9 cellular contexts compared by ENCODE assay signal in the genomic region with DNA sequence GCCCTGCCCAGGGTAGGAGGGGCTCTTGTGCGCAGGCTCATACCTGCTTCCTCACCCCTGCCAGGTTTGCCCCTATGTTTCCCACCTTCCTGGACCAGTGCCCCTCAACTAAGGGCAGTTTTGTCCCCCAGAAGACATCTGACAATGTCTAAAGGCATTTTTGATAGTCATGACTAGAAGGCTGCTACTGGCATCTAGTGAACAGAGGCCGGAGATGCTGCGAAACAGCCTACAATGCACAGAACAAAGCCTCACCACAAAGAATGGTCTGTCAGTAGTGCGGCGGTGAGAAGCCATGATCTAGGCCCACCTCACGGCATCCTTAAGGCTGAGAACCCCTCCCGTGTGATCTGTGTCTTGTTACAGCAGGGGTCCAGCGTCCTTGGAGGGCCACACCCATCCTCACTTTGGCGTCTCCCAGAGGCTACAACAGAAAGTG.
DNase-seq lines count a peak whose midpoint lies in the region; TF ChIP-seq lines count a peak whose summit lies in the region.
"Had no signal": no experiment of that assay in that cellular context is flagged by ENCODE, and none has a peak within 500 bp of the region (broad histone marks: within the 10 kb centered on the region; RNA-seq: fewer than 3 reads in every experiment).

No MANE protein-coding gene starts in this region.

- H3K4me1 Mint-ChIP-seq in endodermal cell: peaks cover 13% of the 10 kb centered on the region

- H3K9me2 ChIP-seq in OCI-LY1 (ENCODE audit: low read depth, low read length): no peaks in the 10 kb centered on the region

- no peak overlapping the region for H3K4me3 Mint-ChIP-seq in endodermal cell
- H3K4me3 Mint-ChIP-seq: naive B cell had no signal

- peaks cover 4% of the 10 kb centered on the region for H3K27me3 Mint-ChIP-seq in endodermal cell (ENCODE audit: insufficient read depth)
- H3K27me3 Mint-ChIP-seq: naive B cell had no signal

- 88 to 100% methylated on average over 3 to 9 of the region's 9 CpGs for WGBS in endodermal cell (ENCODE audit: insufficient coverage in 1 of 2, insufficient read length in 1 of 2), 2 experiments

- peaks cover 36% of the 10 kb centered on the region for H3K4me1 ChIP-seq in OCI-LY1 (ENCODE audit: insufficient read depth, low read length, severe bottlenecking)
- H3K4me1 ChIP-seq in endodermal cell (ENCODE audit: control insufficient read depth, insufficient read depth, low read length): peaks cover 11% of the 10 kb centered on the region

- H3K9ac ChIP-seq in OCI-LY1 (ENCODE audit: low read length) (no peak overlapping the region), endodermal cell (ENCODE audit: extremely low read depth, low read length, poor library complexity, severe bottlenecking) (no peak overlapping the region)

- no peaks in the 10 kb centered on the region for H3K27me3 ChIP-seq in OCI-LY1 (ENCODE audit: insufficient read depth, low read length)
- no peaks in the 10 kb centered on the region for H3K27me3 ChIP-seq in endodermal cell (ENCODE audit: control insufficient read depth, insufficient read depth, low read length, poor library complexity, severe bottlenecking)

- H3K36me3 Mint-ChIP-seq in endodermal cell (ENCODE audit: low read depth): no peaks in the 10 kb centered on the region
- H3K36me3 Mint-ChIP-seq: naive B cell had no signal

- no peak overlapping the region for H3K27ac ChIP-seq in OCI-LY1 (ENCODE audit: low read depth, low read length, poor library complexity, severe bottlenecking)
- no peak overlapping the region for H3K27ac ChIP-seq in endodermal cell (ENCODE audit: low read depth, low read length)

- H2AFZ ChIP-seq in OCI-LY1 (ENCODE audit: low read length): no peak overlapping the region

- no peaks in the 10 kb centered on the region for H4K20me1 ChIP-seq in OCI-LY1 (ENCODE audit: insufficient read depth, low read length)

- H3K4me3 ChIP-seq in OCI-LY1 (ENCODE audit: low read depth, low read length, poor library complexity, severe bottlenecking) (no peak overlapping the region), endodermal cell (ENCODE audit: low read length) (no peak overlapping the region)

- no peak overlapping the region for H3K27ac Mint-ChIP-seq in endodermal cell
- H3K27ac Mint-ChIP-seq: naive B cell had no signal

- H3K9me3 ChIP-seq in OCI-LY1 (ENCODE audit: low read length) (no peaks in the 10 kb centered on the region), endodermal cell (ENCODE audit: control insufficient read depth, low read length) (no peaks in the 10 kb centered on the region)

- H3K36me3 ChIP-seq in OCI-LY1 (ENCODE audit: insufficient read depth, low read length): no peaks in the 10 kb centered on the region
- H3K36me3 ChIP-seq in endodermal cell (ENCODE audit: control insufficient read depth, insufficient read depth, low read length): no peaks in the 10 kb centered on the region

- H3F3A ChIP-seq in OCI-LY1 (ENCODE audit: insufficient read depth, low read length): no peaks in the 10 kb centered on the region

- H3K4me2 ChIP-seq in OCI-LY1 (ENCODE audit: low read length): no peak overlapping the region

- peak; percentile 72 for TF ChIP-seq CTCF in OCI-LY1 (IDR thresholded peaks at IDR 0.05; ENCODE audit: low read length)
- TF ChIP-seq CTCF in endodermal cell (conservative IDR thresholded peaks at IDR 0.05): peak; percentile 40

- intact Hi-C loops in posterior cingulate gyrus (cut with DNase I): loop anchor here (5.0 kb wide), 1 partner anchor 213 kb away; a partner anchor contains a TSS

- peaks cover 4% of the 10 kb centered on the region for H3K9me3 Mint-ChIP-seq in endodermal cell
- H3K9me3 Mint-ChIP-seq: naive B cell had no signal

- H3K79me2 ChIP-seq in OCI-LY1 (ENCODE audit: insufficient read depth, low read length): no peaks in the 10 kb centered on the region

- DNase-seq in DMS53 (lab: John Stamatoyannopoulos, UW) (peak; percentile 52), DMS53 treated with DMSO at 0.1 percent for 48 hours (lab: John Stamatoyannopoulos, UW; ENCODE audit: unreplicated experiment) (no peak), endodermal cell (no peak), posterior cingulate gyrus (peak in 7 of 10 donors; percentile 27 to 89 (median 52)), NCI-H2029 treated with DMSO at 0.1 percent for 48 hours (lab: John Stamatoyannopoulos, UW) (no peak), amniotic stem cell (lab: John Stamatoyannopoulos, UW) (no peak)
- DNase-seq in stimulated activated CD4-positive, alpha-beta T cell treated with anti-CD3 and anti-CD28 coated beads, Interleukin-15, amount 100 ng/mL, for 24 hours: no peak
- DNase-seq: naive B cell had no signal

Comparison
In these comparisons a context has a peak if more than half of its experiments do, and no peak if none do; other contexts are left out.
1. DNase-seq: peak in DMS53 (single experiment) and posterior cingulate gyrus (7 of 10); none in DMS53 treated with DMSO at 0.1 percent for 48 hours (single experiment), endodermal cell (single experiment), stimulated activated CD4-positive, alpha-beta T cell treated with anti-CD3 and anti-CD28 coated beads, Interleukin-15, amount 100 ng/mL, for 24 hours (single experiment), NCI-H2029 treated with DMSO at 0.1 percent for 48 hours (single experiment) and amniotic stem cell (single experiment).